ENCODE assay signal across 12 cellular contexts in the genomic region with DNA sequence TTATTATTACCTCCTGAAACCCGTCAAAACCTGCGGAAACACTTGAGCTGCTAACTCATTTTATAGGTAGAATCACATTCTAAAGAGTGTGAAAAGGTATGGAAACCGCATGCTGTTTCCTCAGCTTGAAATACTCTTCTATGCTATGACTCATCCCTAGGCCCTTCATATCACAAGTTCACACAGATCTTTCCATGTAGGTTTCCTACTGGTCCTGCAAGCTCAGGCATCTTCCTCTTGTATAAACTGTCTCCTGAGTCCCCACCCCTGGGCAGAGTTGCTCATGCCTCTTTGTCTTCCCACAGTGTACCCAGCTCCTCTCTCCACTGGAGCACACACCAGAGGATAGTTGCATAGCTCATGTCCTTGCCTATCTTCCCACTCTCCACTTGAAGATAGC.
"Had no signal": no experiment of that assay in that cellular context is flagged by ENCODE, and none has a peak within 500 bp of the region (broad histone marks: within the 10 kb centered on the region; RNA-seq: fewer than 3 reads in every experiment).

No MANE protein-coding gene starts in this region.

- H3K4me3 ChIP-seq: hepatocyte, lower lobe of right lung, pancreas, SJCRH30, tibial artery had no signal

- H3K27ac ChIP-seq: brain microvascular endothelial cell, hepatocyte, lower lobe of right lung, pancreas, SJCRH30, tibial artery had no signal

- H3K4me1 ChIP-seq: lower lobe of right lung, pancreas, SJCRH30, tibial artery had no signal

- H3K79me2 ChIP-seq: hepatocyte had no signal

- DNase-seq: activated CD4-positive, alpha-beta memory T cell treated with anti-CD3 and anti-CD28 coated beads for 36 hours; activated naive CD4-positive, alpha-beta T cell treated with anti-CD3 and anti-CD28 coated beads, Interleukin-2, amount 50 U/mL, for 16 hours; brain microvascular endothelial cell; kidney glomerular epithelial cell; lower lobe of right lung; naive B cell; pancreas; SJCRH30; stimulated activated CD4-positive, alpha-beta T cell treated with anti-CD3 and anti-CD28 coated beads, Interleukin-4, amount 100 ng/mL, for 4 hours; SW 1271; tibial artery had no signal

- H3K9me3 ChIP-seq: lower lobe of right lung, pancreas, SJCRH30, tibial artery had no signal

- H2AFZ ChIP-seq: hepatocyte had no signal

- H3K36me3 ChIP-seq: brain microvascular endothelial cell, lower lobe of right lung, pancreas, SJCRH30, tibial artery had no signal

- H3K27me3 ChIP-seq: brain microvascular endothelial cell, hepatocyte, pancreas, SJCRH30, tibial artery had no signal

- H3K4me2 ChIP-seq: hepatocyte had no signal
